In the genomic region with DNA sequence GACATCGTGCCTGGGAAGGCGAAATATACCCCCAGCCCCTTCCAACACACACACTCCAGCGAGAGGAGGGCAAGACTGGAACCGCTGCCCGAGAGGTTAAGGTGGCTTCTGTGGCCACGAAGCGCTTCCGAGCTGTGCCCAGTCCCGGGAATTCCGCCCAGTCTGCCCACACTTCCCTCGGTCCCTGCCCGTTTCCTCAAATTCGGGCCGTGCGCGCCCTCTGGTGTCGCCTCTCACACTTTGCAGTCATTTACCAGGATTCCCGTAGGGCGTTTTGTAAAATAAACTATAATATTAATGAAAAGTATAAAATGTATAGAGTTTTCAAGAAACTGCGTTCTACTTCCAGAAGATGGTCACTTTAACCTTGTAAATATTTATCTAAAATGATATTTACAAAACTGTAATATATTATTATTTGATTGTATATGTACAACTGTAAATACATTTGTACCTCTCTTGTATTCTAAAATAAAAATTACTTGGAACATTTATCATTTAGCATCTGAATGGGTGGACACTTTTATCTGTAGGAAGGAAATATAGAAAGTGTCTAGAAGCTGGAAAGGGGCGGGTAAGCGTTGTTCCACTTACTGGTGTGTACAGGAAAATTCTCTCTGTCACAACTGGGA, we compare ENCODE assay signal across 8 cellular contexts. TPM values are rescaled to one million over a fixed set of nuclear protein-coding genes. Genes with fewer than 3 reads are reported as not detected.
DNase-seq lines count a peak whose midpoint lies in the region; ATAC-seq, FAIRE-seq and TF ChIP-seq lines count a peak whose summit lies in the region.

No MANE protein-coding gene starts in this region.

- BruUV-seq in HepG2 (replicated peaks; lab: Mats Ljungman, UMichigan) = no TSS peak

- in situ Hi-C loops in HepG2 (cut with HindIII; ENCODE audit: extremely low pct_ligation_motif_present, low pct_unique_long_range_greater_than_20kb) = loop anchor here (5.0 kb wide), 1 partner anchor 230 kb away; no protein-coding TSS in a partner anchor

- DNase-seq in AG04449 (ENCODE audit: low read depth, low spot score) (no peak), GM19240 (ENCODE audit: insufficient read length, low spot score) (peak; percentile 69), NCI-H2227 treated with DMSO at 0.1 percent for 48 hours (lab: John Stamatoyannopoulos, UW) (peak; percentile 71), colonic mucosa (peak; percentile 82), HepG2 (ENCODE audit: low spot score) (peak; percentile 62)
- peak; percentile 49 to 50 for DNase-seq in activated CD4-positive, alpha-beta T cell treated with anti-CD3 and anti-CD28 coated beads for 24 hours (ENCODE audit: low read depth in 2 of 2)
- DNase-seq in stimulated activated CD4-positive, alpha-beta T cell treated with anti-CD3 and anti-CD28 coated beads, Interleukin-4, amount 100 ng/mL, for 4 hours = peak; percentile 48 to 66

- no peak for TF ChIP-seq POLR2A in HepG2 (IDR thresholded peaks at IDR 0.05; ENCODE audit: insufficient read depth in 1 of 2, low read depth in 2 of 2, low read length in 2 of 2)

- no peaks in the 10 kb centered on the region for H3K79me2 ChIP-seq in HepG2 (ENCODE audit: insufficient read depth, low read length)

- H3K9ac ChIP-seq in colonic mucosa (ENCODE audit: low read depth in 2 of 2, low read length in 2 of 2) (peak overlapping the region; percentile 38 to 51), HepG2 (ENCODE audit: insufficient read depth, low read depth, low read length) (peak overlapping the region; percentile 46; the same call in 1 of the 2 replicates)

- H3K27me3 ChIP-seq in colonic mucosa (no peaks in the 10 kb centered on the region), HepG2 (ENCODE audit: control insufficient read depth in 1 of 2, insufficient read depth in 2 of 2, low read length in 2 of 2) (peaks cover 2 to 18% of the 10 kb centered on the region in 2 experiments; a peak in 3 of 5 replicates)

- peak; percentile 43 for FAIRE-seq in HepG2 (lab: Jason Lieb, UNC)

- CTCF ChIA-PET in AG04449 (lab: Yijun Ruan, JAX) (interaction anchor here (0.6 to 11.6 kb wide), 48 partner anchors 8 to 834 kb away, joined by 3 to 414 read pairs (median 3); a partner anchor contains a TSS), HepG2 (lab: Yijun Ruan, JAX; ENCODE audit: low intra/inter-chr PET ratio, low total read pairs) (interaction anchor here (1.1 to 2.0 kb wide), 2 partner anchors 202 to 221 kb away, joined by 4 to 40 read pairs; no protein-coding TSS in a partner anchor)

- H4K20me1 ChIP-seq in HepG2 (ENCODE audit: insufficient read depth, low read length) = no peaks in the 10 kb centered on the region

- H3K27ac ChIP-seq in colonic mucosa = no peak overlapping the region
- no peak overlapping the region for H3K27ac ChIP-seq in HepG2 (ENCODE audit: extremely low read length, insufficient read depth, low read length)

- intact Hi-C loops in colonic mucosa (cut with DNase I) = no loop called here
- intact Hi-C loops in HepG2 (cut with micrococcal nuclease; ENCODE audit: unreplicated experiment) = loop anchor here (1.0 to 10.0 kb wide), 2 partner anchors 88 to 221 kb away; no protein-coding TSS in a partner anchor

- H3K9me3 ChIP-seq in colonic mucosa = no peaks in the 10 kb centered on the region
- peaks cover 8% of the 10 kb centered on the region for H3K9me3 ChIP-seq in HepG2 (ENCODE audit: low read length)

- POLR2A ChIA-PET in AG04449 (lab: Yijun Ruan, JAX) = interaction anchor here (0.9 to 1.0 kb wide), 2 partner anchors 103 to 222 kb away, joined by 3 to 4 read pairs; a partner anchor contains a TSS
- POLR2A ChIA-PET in HepG2 (lab: Yijun Ruan, JAX) = interaction anchor here (1.0 to 2.3 kb wide), 8 partner anchors 8 to 237 kb away, joined by 3 to 8 read pairs (median 4); a partner anchor contains a TSS

- 2% methylated on average over 19 of the region's 22 CpGs for WGBS in HepG2 (ENCODE audit: low lambda C conversion rate)

- peaks cover 4% of the 10 kb centered on the region for H3K4me1 ChIP-seq in colonic mucosa
- peaks cover 22% of the 10 kb centered on the region for H3K4me1 ChIP-seq in HepG2 (ENCODE audit: insufficient read depth, low read length)

- TF ChIP-seq EP300 in HepG2 (IDR thresholded peaks at IDR 0.05; ENCODE audit: low read depth in 2 of 2, low read length in 2 of 2) = no peak
- TF ChIP-seq EP300 in HepG2 (CRISPR knock-in tag; IDR thresholded peaks at IDR 0.05; ENCODE audit: borderline replicate concordance) = no peak

- no peak overlapping the region for H2AFZ ChIP-seq in HepG2 (ENCODE audit: low read length)

- TF ChIP-seq RAD21 in HepG2 (CRISPR knock-in tag; IDR thresholded peaks at IDR 0.05) = peak; percentile 74

- TF ChIP-seq CTCF in AG04449 (IDR thresholded peaks at IDR 0.05; ENCODE audit: insufficient read depth, low read length, missing control alignments) (peak; percentile 77), colonic mucosa (IDR thresholded peaks at IDR 0.05) (peak; percentile 78), HepG2 (CRISPR knock-in tag; IDR thresholded peaks at IDR 0.05) (peak; percentile 90)

- peak; percentile 77 for ATAC-seq in HepG2
- no peak for ATAC-seq in GM18511 (IDR thresholded peaks at IDR 0.05; ENCODE audit: unreplicated experiment)

- peak overlapping the region; percentile 39 for H3K4me3 ChIP-seq in AG04449 (ENCODE audit: low read depth, low read length)
- H3K4me3 ChIP-seq in colonic mucosa = peak overlapping the region; percentile 53
- peak overlapping the region; percentile 55 to 76 (median 62) for H3K4me3 ChIP-seq in HepG2 (replicated peaks in 1 of 3; ENCODE audit: insufficient read depth in 1 of 3, low read depth in 2 of 3, low read length in 3 of 3)

- no peaks in the 10 kb centered on the region for H3K36me3 ChIP-seq in colonic mucosa
- H3K36me3 ChIP-seq in HepG2 (replicated peaks in 1 of 2; ENCODE audit: control insufficient read depth in 1 of 2, insufficient read depth in 2 of 2, low read length in 2 of 2) = no peaks in the 10 kb centered on the region

- peak overlapping the region; percentile 100 for H3K4me2 ChIP-seq in HepG2 (ENCODE audit: low read depth, low read length)

TF ChIP-seq in HepG2, 621 proteins besides CTCF, POLR2A, EP300 and RAD21 (continues in another document):
- TF ChIP-seq SMC3 (IDR thresholded peaks at IDR 0.05; ENCODE audit: low read length) = peak; percentile 76

RNA-seq across cellular contexts. Expression of a gene that starts 11.0 kb away (rescaled TPM):
- total RNA-seq in colonic mucosa (10 to 100 TPM; 13.6 to 34.2 TPM), HepG2 (2016; rRNA removed; fragmentation: Illumina TruSeq; extraction: Trizol) (63.8 and 74.2 TPM in 2 replicates)
- total RNA-seq in HepG2 (2016; cell fraction: cytosol; rRNA removed; fragmentation: Illumina TruSeq; extraction: Trizol; ENCODE audit: low read depth) = 12.8 and 14.5 TPM in 2 replicates
- total RNA-seq in HepG2 (2016; cell fraction: insoluble cytoplasmic fraction; rRNA removed; fragmentation: Illumina TruSeq; extraction: Trizol) = 68.2 and 72.7 TPM in 2 replicates
- total RNA-seq in HepG2 (2016; cell fraction: membrane; rRNA removed; fragmentation: Illumina TruSeq; extraction: Trizol) = 20.9 and 24.0 TPM in 2 replicates
- total RNA-seq in HepG2 (2016; cell fraction: nucleus; rRNA removed; fragmentation: Illumina TruSeq; extraction: Trizol) = 62.3 and 62.8 TPM in 2 replicates
- 24.9 and 27.5 TPM in 2 replicates for polyA plus RNA-seq in HepG2 (2011; rRNA removed)
- 17.0 and 21.5 TPM in 2 replicates for polyA plus RNA-seq in HepG2 (2011; cell fraction: cytosol; rRNA removed)
- 39.4 and 40.1 TPM in 2 replicates for polyA plus RNA-seq in HepG2 (2011; cell fraction: nucleus; rRNA removed)
- 14.9 and 20.3 TPM in 2 replicates for polyA plus RNA-seq in HepG2 (2012)
- polyA plus RNA-seq in HepG2 (2016; cell fraction: cytosol; fragmentation: Illumina TruSeq; extraction: Trizol; ENCODE audit: low read depth) = 5.0 TPM in 2 replicates
- polyA plus RNA-seq in HepG2 (2016; cell fraction: insoluble cytoplasmic fraction; fragmentation: Illumina TruSeq; extraction: Trizol; ENCODE audit: low read depth) = 55.4 and 66.7 TPM in 2 replicates
- polyA plus RNA-seq in HepG2 (2016; cell fraction: membrane; fragmentation: Illumina TruSeq; extraction: Trizol; ENCODE audit: low read depth) = 9.3 and 9.6 TPM in 2 replicates
- 97.7 and 110 TPM in 2 replicates for polyA plus RNA-seq in HepG2 (2016; cell fraction: nucleus; fragmentation: Illumina TruSeq; extraction: Trizol; ENCODE audit: insufficient read depth, low read depth)
- polyA minus RNA-seq in HepG2 (2011; rRNA and poly(A)+ RNA removed; ENCODE audit: low replicate concordance) = 28.7 and 165 TPM in 2 replicates
- polyA minus RNA-seq in HepG2 (2011; cell fraction: cytosol; rRNA and poly(A)+ RNA removed) = 21.2 and 31.5 TPM in 2 replicates
- polyA minus RNA-seq in HepG2 (2011; cell fraction: nucleus; rRNA and poly(A)+ RNA removed) = 51.8 and 52.0 TPM in 2 replicates

RNA-seq across cellular contexts. Expression of a gene that starts 18.2 kb away (rescaled TPM):
- total RNA-seq in colonic mucosa (not detected), HepG2 (2016; rRNA removed; fragmentation: Illumina TruSeq; extraction: Trizol) (0.04 TPM in 1 of 2 replicates, not detected in the other)
- not detected in 2 replicates for total RNA-seq in HepG2 (2016; cell fraction: cytosol; rRNA removed; fragmentation: Illumina TruSeq; extraction: Trizol; ENCODE audit: low read depth)
- 0.09 TPM in 1 of 2 replicates, not detected in the other for total RNA-seq in HepG2 (2016; cell fraction: insoluble cytoplasmic fraction; rRNA removed; fragmentation: Illumina TruSeq; extraction: Trizol)
- 0.15 TPM in 1 of 2 replicates, not detected in the other for total RNA-seq in HepG2 (2016; cell fraction: membrane; rRNA removed; fragmentation: Illumina TruSeq; extraction: Trizol)
- not detected in 2 replicates for total RNA-seq in HepG2 (2016; cell fraction: nucleus; rRNA removed; fragmentation: Illumina TruSeq; extraction: Trizol)
- polyA plus RNA-seq in HepG2 (2011; rRNA removed) = 0.07 and 0.08 TPM in 2 replicates
- polyA plus RNA-seq in HepG2 (2011; cell fraction: cytosol; rRNA removed) = 0.08 and 0.12 TPM in 2 replicates
- 0.13 and 0.19 TPM in 2 replicates for polyA plus RNA-seq in HepG2 (2011; cell fraction: nucleus; rRNA removed)
- polyA plus RNA-seq in HepG2 (2012) = 0.17 and 0.27 TPM in 2 replicates
- 0.08 and 0.09 TPM in 2 replicates for polyA plus RNA-seq in HepG2 (2016; cell fraction: cytosol; fragmentation: Illumina TruSeq; extraction: Trizol; ENCODE audit: low read depth)
- polyA plus RNA-seq in HepG2 (2016; cell fraction: insoluble cytoplasmic fraction; fragmentation: Illumina TruSeq; extraction: Trizol; ENCODE audit: low read depth) = 0.12 and 0.42 TPM in 2 replicates
- 0.09 and 0.16 TPM in 2 replicates for polyA plus RNA-seq in HepG2 (2016; cell fraction: membrane; fragmentation: Illumina TruSeq; extraction: Trizol; ENCODE audit: low read depth)
- 0.24 and 0.30 TPM in 2 replicates for polyA plus RNA-seq in HepG2 (2016; cell fraction: nucleus; fragmentation: Illumina TruSeq; extraction: Trizol; ENCODE audit: insufficient read depth, low read depth)
- 0.12 and 0.40 TPM in 2 replicates for polyA minus RNA-seq in HepG2 (2011; rRNA and poly(A)+ RNA removed; ENCODE audit: low replicate concordance)
- not detected in 2 replicates for polyA minus RNA-seq in HepG2 (2011; cell fraction: cytosol; rRNA and poly(A)+ RNA removed)
- not detected in 2 replicates for polyA minus RNA-seq in HepG2 (2011; cell fraction: nucleus; rRNA and poly(A)+ RNA removed)
